Comparison of ENCODE assay signal across 1 cellular context in genomic region chr5:88268414-88269184, GRCh38.
TF ChIP-seq lines count a peak whose summit lies in the region.

TSS of gene TMEM161B (minus strand) at chr5:88268845. CDS start at chr5:88268723, 122 bp downstream.

TF ChIP-seq in HepG2, 621 proteins besides CTCF, POLR2A, EP300 and RAD21 (continued from another document and continues in another):
- TF ChIP-seq NFAT5 (CRISPR knock-in tag; IDR thresholded peaks at IDR 0.05) = peak; percentile 69; the same call in 1 of the 2 replicates
- TF ChIP-seq CEBPG (CRISPR knock-in tag; IDR thresholded peaks at IDR 0.05) = peak; percentile 70
- TF ChIP-seq ZBTB4 (CRISPR knock-in tag; IDR thresholded peaks at IDR 0.05; ENCODE audit: borderline replicate concordance) = no peak; the same call in 1 of the 2 replicates
- peak; percentile 36; the same call in 1 of the 2 replicates for TF ChIP-seq FOXA3 (CRISPR knock-in tag; IDR thresholded peaks at IDR 0.05)
- TF ChIP-seq ZNF441 (CRISPR knock-in tag; IDR thresholded peaks at IDR 0.05; ENCODE audit: borderline replicate concordance) = peak; percentile 50; the same call in 1 of the 2 replicates
- 0 out of 2 replicates have a peak, but pooled peaks have one; percentile 24 for TF ChIP-seq ZNF430 (CRISPR knock-in tag; IDR thresholded peaks at IDR 0.05)
- peak; percentile 50; the same call in 1 of the 2 replicates for TF ChIP-seq HES4 (CRISPR knock-in tag; IDR thresholded peaks at IDR 0.05; ENCODE audit: borderline replicate concordance)
- peak; percentile 42; the same call in 1 of the 2 replicates for TF ChIP-seq ATF2 (CRISPR knock-in tag; IDR thresholded peaks at IDR 0.05)
- TF ChIP-seq MYPOP (CRISPR knock-in tag; IDR thresholded peaks at IDR 0.05) = 0 out of 2 replicates have a peak, but pooled peaks have one; percentile 23
- TF ChIP-seq ZNF280B (CRISPR knock-in tag; IDR thresholded peaks at IDR 0.05; ENCODE audit: borderline replicate concordance) = peak; percentile 41; the same call in 1 of the 2 replicates
- no peak; the same call in 1 of the 2 replicates for TF ChIP-seq ZNF788 (CRISPR knock-in tag; IDR thresholded peaks at IDR 0.05; ENCODE audit: borderline replicate concordance)
- TF ChIP-seq E2F2 (CRISPR knock-in tag; IDR thresholded peaks at IDR 0.05; ENCODE audit: borderline replicate concordance) = no peak
- no peak for TF ChIP-seq ADNP (CRISPR knock-in tag; IDR thresholded peaks at IDR 0.05)
- TF ChIP-seq ZNF225 (CRISPR knock-in tag; IDR thresholded peaks at IDR 0.05) = no peak
- no peak for TF ChIP-seq HHEX (CRISPR knock-in tag; IDR thresholded peaks at IDR 0.05)
- TF ChIP-seq FOXK1 (CRISPR knock-in tag; IDR thresholded peaks at IDR 0.05; ENCODE audit: borderline replicate concordance, low read depth) = peak; percentile 88
- TF ChIP-seq ZNF768 (CRISPR knock-in tag; IDR thresholded peaks at IDR 0.05) = no peak
- TF ChIP-seq THRA (CRISPR knock-in tag; IDR thresholded peaks at IDR 0.05; ENCODE audit: borderline replicate concordance) = peak; percentile 19; the same call in 1 of the 2 replicates
- TF ChIP-seq ARHGAP35 (CRISPR knock-in tag; IDR thresholded peaks at IDR 0.05; ENCODE audit: borderline replicate concordance) = no peak; the same call in 1 of the 2 replicates
- no peak for TF ChIP-seq FOXO4 (CRISPR knock-in tag; conservative IDR thresholded peaks at IDR 0.05)
- no peak for TF ChIP-seq ZNF382 (CRISPR knock-in tag; IDR thresholded peaks at IDR 0.05; ENCODE audit: borderline replicate concordance)
- TF ChIP-seq HNRNPL (IDR thresholded peaks at IDR 0.05; ENCODE audit: low read depth, low read length) = 0 out of 2 replicates have a peak, but pooled peaks have one; percentile 9
- TF ChIP-seq RBAK (CRISPR knock-in tag; IDR thresholded peaks at IDR 0.05) = no peak
- peak; percentile 82 for TF ChIP-seq CREM (IDR thresholded peaks at IDR 0.05)
- TF ChIP-seq CREM (CRISPR knock-in tag; IDR thresholded peaks at IDR 0.05) = no peak
- peak; percentile 99 for TF ChIP-seq GMEB2 (CRISPR knock-in tag; IDR thresholded peaks at IDR 0.05; ENCODE audit: low read depth)
- TF ChIP-seq RERE (CRISPR knock-in tag; IDR thresholded peaks at IDR 0.05; ENCODE audit: low read depth) = 0 out of 2 replicates have a peak, but pooled peaks have one; percentile 25
- TF ChIP-seq ZNF773 (CRISPR knock-in tag; IDR thresholded peaks at IDR 0.05; ENCODE audit: borderline replicate concordance) = no peak
